Comparison of ENCODE assay signal across 27 cellular contexts in the genomic region with DNA sequence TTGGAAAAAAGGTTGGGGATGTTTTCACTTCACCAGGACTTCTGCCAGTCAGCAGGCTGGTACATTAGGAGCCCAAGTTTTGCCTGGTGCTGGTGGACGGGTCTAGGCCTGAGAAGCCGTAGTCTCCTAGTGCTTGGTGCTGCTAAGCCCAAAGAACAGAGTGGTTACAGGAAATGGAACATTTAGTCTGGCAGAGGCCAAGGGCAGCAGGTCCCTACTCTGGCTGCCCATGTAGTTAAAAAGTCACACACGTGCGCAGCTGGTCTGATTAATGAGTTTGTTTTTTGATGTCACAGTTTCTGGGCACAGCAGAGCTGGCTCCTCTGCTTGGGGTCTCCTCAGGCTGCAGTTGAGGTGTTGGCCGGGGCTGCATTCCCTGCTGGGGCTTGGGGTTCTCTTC. TPM values are rescaled to one million over a fixed set of nuclear protein-coding genes. Genes with fewer than 3 reads are reported as not detected.
DNase-seq lines count a peak whose midpoint lies in the region; ATAC-seq, FAIRE-seq and TF ChIP-seq lines count a peak whose summit lies in the region.
"Had no signal": no experiment of that assay in that cellular context is flagged by ENCODE, and none has a peak within 500 bp of the region (broad histone marks: within the 10 kb centered on the region; RNA-seq: fewer than 3 reads in every experiment).

No MANE protein-coding gene starts in this region.

- no peak overlapping the region for H2BK120ac ChIP-seq in trophoblast cell (ENCODE audit: insufficient read depth, low read length, poor library complexity)

- H3K27me3 ChIP-seq in K562 (ENCODE audit: control insufficient read depth in 2 of 2, insufficient read depth in 2 of 2, low read length in 2 of 2) (no peaks in the 10 kb centered on the region; a peak in 1 of 5 replicates), trophoblast cell (ENCODE audit: insufficient read depth, low read length) (no peaks in the 10 kb centered on the region), gastrocnemius medialis (no peaks in the 10 kb centered on the region)
- H3K27me3 ChIP-seq: hepatocyte, sigmoid colon had no signal

- H3K9ac ChIP-seq in K562 (ENCODE audit: insufficient read depth in 1 of 2, low read depth in 2 of 2, low read length in 2 of 2): peak overlapping the region in 1 of 2 experiments; percentile 5; a peak in 2 of 4 replicates
- no peak overlapping the region for H3K9ac ChIP-seq in trophoblast cell (ENCODE audit: low read length)
- H3K9ac ChIP-seq: parathyroid adenoma had no signal

- H3K9me3 ChIP-seq in KOPT-K1 (ENCODE audit: insufficient read depth, low read length, poor library complexity, severe bottlenecking) (no peaks in the 10 kb centered on the region), K562 (replicated peaks; ENCODE audit: control insufficient read depth, insufficient read depth, low read depth, low read length) (no peaks in the 10 kb centered on the region), trophoblast cell (ENCODE audit: insufficient read depth, low read depth, low read length) (peaks cover 2% of the 10 kb centered on the region), gastrocnemius medialis (no peaks in the 10 kb centered on the region)
- H3K9me3 ChIP-seq: sigmoid colon had no signal

- no peak overlapping the region for H3K4me3 ChIP-seq in K562
- no peak overlapping the region for H3K4me3 ChIP-seq in trophoblast cell (ENCODE audit: low read depth, low read length)
- no peak overlapping the region for H3K4me3 ChIP-seq in gastrocnemius medialis
- H3K4me3 ChIP-seq: GM12878, hepatocyte, sigmoid colon had no signal

- no peaks in the 10 kb centered on the region for H3K79me1 ChIP-seq in trophoblast cell (ENCODE audit: low read length)

- H3K4ac ChIP-seq in trophoblast cell (ENCODE audit: low read depth, low read length): peak overlapping the region; percentile 64

- H4K8ac ChIP-seq in trophoblast cell (ENCODE audit: low read depth, low read length): no peak overlapping the region

- peaks cover 41% of the 10 kb centered on the region for H3K9me1 ChIP-seq in K562 (ENCODE audit: control insufficient read depth, insufficient read depth, low read length)

- CTCF ChIA-PET in K562 (lab: Yijun Ruan, JAX; ENCODE audit: low intra/inter-chr PET ratio): no interaction called here

- H3K4me1 ChIP-seq in K562 (replicated peaks in 1 of 2; ENCODE audit: control insufficient read depth in 2 of 2, insufficient read depth in 2 of 2, low read length in 2 of 2) (peaks cover 12 to 21% of the 10 kb centered on the region in 2 experiments), trophoblast cell (ENCODE audit: control insufficient read depth in 1 of 2, insufficient read depth in 2 of 2, low read length in 2 of 2) (peaks cover 7 to 8% of the 10 kb centered on the region in 2 experiments), gastrocnemius medialis (peaks cover 25 to 27% of the 10 kb centered on the region in 2 donors)

- no peak overlapping the region for H2BK12ac ChIP-seq in trophoblast cell (ENCODE audit: low read length)

- H3K36me3 ChIP-seq in KOPT-K1 (ENCODE audit: insufficient read depth, low read length) (peaks cover 53% of the 10 kb centered on the region), K562 (ENCODE audit: control insufficient read depth, insufficient read depth, low read length) (peaks cover 68% of the 10 kb centered on the region), trophoblast cell (ENCODE audit: control insufficient read depth in 1 of 2, insufficient read depth in 2 of 2, low read length in 2 of 2) (peaks cover 11 to 21% of the 10 kb centered on the region in 2 experiments), gastrocnemius medialis (no peaks in the 10 kb centered on the region)
- H3K36me3 ChIP-seq: sigmoid colon had no signal

- TF ChIP-seq POLR2A in K562 (conservative IDR thresholded peaks at IDR 0.05): no peak
- no peak for TF ChIP-seq POLR2A in gastrocnemius medialis (IDR thresholded peaks at IDR 0.05)

- intact Hi-C loops in K562 (cut with micrococcal nuclease): no loop called here
- intact Hi-C loops in gastrocnemius medialis (cut with DNase I; ENCODE audit: low total_unique reads): no loop called here

- WGBS in K562 (ENCODE audit: insufficient coverage, low coverage, missing lambda C conversion rate): 83% methylated on average over 5 of the region's 5 CpGs
- WGBS in trophoblast cell (ENCODE audit: extremely low coverage, insufficient coverage, insufficient read length): no CpG with 5 or more reads among the region's 5 CpGs

- H3K27ac ChIP-seq in KOPT-K1 (ENCODE audit: low read depth, low read length, poor library complexity, severe bottlenecking) (peak overlapping the region; percentile 16), K562 (ENCODE audit: extremely low read depth, low read depth, low read length) (no peak overlapping the region), trophoblast cell (ENCODE audit: low read depth, low read length) (no peak overlapping the region), gastrocnemius medialis (no peak overlapping the region)
- H3K27ac ChIP-seq: 22Rv1, hepatocyte, parathyroid adenoma had no signal

- H3K4me2 ChIP-seq in K562 (ENCODE audit: insufficient read depth, low read length) (no peak overlapping the region), trophoblast cell (ENCODE audit: low read length) (no peak overlapping the region)
- H3K4me2 ChIP-seq: hepatocyte had no signal

- no peak overlapping the region for H4K91ac ChIP-seq in trophoblast cell (ENCODE audit: low read depth, low read length)

- ATAC-seq in K562 (0 out of 3 replicates have a peak, but pooled peaks have one; percentile 1), HG03469 (IDR thresholded peaks at IDR 0.05; ENCODE audit: unreplicated experiment) (no peak), gastrocnemius medialis (no peak)
- ATAC-seq: GM12878; Right ventricle myocardium inferior; stimulated activated naive CD8-positive, alpha-beta T cell treated with anti-CD3 and anti-CD28 coated beads, Interleukin-15, Interleukin-2, amounts not matched to agents 100 U/mL and 50 U/mL, for 24 hours had no signal

- H2AFZ ChIP-seq in K562 (ENCODE audit: low read depth, low read length): no peak overlapping the region
- no peak overlapping the region for H2AFZ ChIP-seq in trophoblast cell (ENCODE audit: insufficient read depth, low read length, poor library complexity)
- H2AFZ ChIP-seq: hepatocyte, parathyroid adenoma had no signal

- POLR2A ChIA-PET in K562 (lab: Yijun Ruan, JAX): interaction anchor here (0.6 to 86.5 kb wide), 8 partner anchors 0 to 1533 kb away, joined by 3 to 3476 read pairs (median 4); partner anchors contain the start of genes BCR and RAB36

- H4K12ac ChIP-seq in trophoblast cell (ENCODE audit: low read depth, low read length): no peak overlapping the region

- no peak for FAIRE-seq in K562 (lab: Jason Lieb, UNC)
- FAIRE-seq: GM12878 had no signal

- H2AK5ac ChIP-seq in trophoblast cell (ENCODE audit: low read length): no peak overlapping the region

- TF ChIP-seq RAD21 in K562 (CRISPR knock-in tag; conservative IDR thresholded peaks at IDR 0.05 in 1 of 2, IDR thresholded peaks at IDR 0.05 in 1 of 2): no peak

- H3K23ac ChIP-seq in trophoblast cell (ENCODE audit: low read length): no peak overlapping the region

- H3K18ac ChIP-seq in trophoblast cell (ENCODE audit: low read length): no peak overlapping the region

- H3K79me2 ChIP-seq in K562 (ENCODE audit: control insufficient read depth, insufficient read depth, low read length): peaks cover 86% of the 10 kb centered on the region
- peaks cover 12% of the 10 kb centered on the region for H3K79me2 ChIP-seq in trophoblast cell (ENCODE audit: control insufficient read depth, insufficient read depth, low read length, poor library complexity)

- BruUV-seq in K562 (replicated peaks; lab: Mats Ljungman, UMichigan): no TSS peak

- TF ChIP-seq CTCF in K562 (IDR thresholded peaks at IDR 0.05 in 2 of 3, conservative IDR thresholded peaks at IDR 0.05 in 1 of 3; ENCODE audit: insufficient read depth in 2 of 3, low read depth in 1 of 3, low read length in 3 of 3) (no peak), gastrocnemius medialis (IDR thresholded peaks at IDR 0.05 in 4 of 5, conservative IDR thresholded peaks at IDR 0.05 in 1 of 5) (no peak)

- H2BK5ac ChIP-seq in trophoblast cell (ENCODE audit: low read depth, low read length, poor library complexity): no peak overlapping the region

- in situ Hi-C loops in K562 (cut with MboI) (no loop called here), gastrocnemius medialis (cut with MboI; ENCODE audit: low sequenced_read_pairs in 4 of 4) (no loop called here)

- no peak for TF ChIP-seq EP300 in K562 (IDR thresholded peaks at IDR 0.05; ENCODE audit: low read length)

- peaks cover 56% of the 10 kb centered on the region for H4K20me1 ChIP-seq in K562 (replicated peaks; ENCODE audit: control insufficient read depth, insufficient read depth, low read length)

- peak in 2 of 3 experiments; percentile 15 to 59 for DNase-seq in NCI-H1417 (lab: John Stamatoyannopoulos, UW)
- DNase-seq in NCI-H1417 treated with DMSO at 0.1 percent for 48 hours (lab: John Stamatoyannopoulos, UW): no peak
- DNase-seq in K562 (ENCODE audit: extremely low read depth in 1 of 4, low spot score in 3 of 4): no peak
- no peak for DNase-seq in trophoblast cell
- DNase-seq in T-helper 2 cell: no peak
- DNase-seq in gastrocnemius medialis: no peak
- DNase-seq: activated CD4-positive, alpha-beta memory T cell treated with anti-CD3 and anti-CD28 coated beads, Interleukin-2, amount 10 ng/mL, durations not matched to agents 7 days and 5 days; activated naive CD4-positive, alpha-beta T cell treated with anti-CD3 and anti-CD28 coated beads, Interleukin-2, amount 50 U/mL, for 16 hours; activated T-cell treated with anti-CD3 and anti-CD28 coated beads, Interleukin-2, amount 50 U/mL, for 1 hour; AML-193; islet precursor cell; KG1; NCI-H1048; NCI-H2029 treated with DMSO at 0.1 percent for 48 hours; NCI-H446; sigmoid colon; stimulated activated CD4-positive, alpha-beta T cell treated with anti-CD3 and anti-CD28 coated beads, Interleukin-1b, Interleukin-23, amount 100 ng/mL, for 48 hours; stimulated activated naive CD8-positive, alpha-beta T cell treated with anti-CD3 and anti-CD28 coated beads, Interleukin-15, Interleukin-2, amounts not matched to agents 100 U/mL and 50 U/mL, for 24 hours had no signal

- H3K14ac ChIP-seq in trophoblast cell (ENCODE audit: low read length): no peak overlapping the region

RNA-seq across cellular contexts. Expression of gene BCR, which starts 20.6 kb away (rescaled TPM):
- total RNA-seq in K562 (2011; cell fraction: chromatin; rRNA removed; ENCODE audit: low replicate concordance): 234 and 446 TPM in 2 replicates
- 279 and 314 TPM in 2 replicates for total RNA-seq in K562 (2011; cell fraction: nucleolus; rRNA removed)
- 196 and 222 TPM in 2 replicates for total RNA-seq in K562 (2011; cell fraction: nucleoplasm; rRNA removed)
- total RNA-seq in K562 (2014; rRNA removed) (81.7 and 100 TPM in 2 replicates), K562 (2014; rRNA removed; fragmentation: Illumina TruSeq; extraction: Trizol) (27.5 and 45.6 TPM in 2 replicates), K562 (2015; rRNA removed; fragmentation: Illumina TruSeq; extraction: Trizol) (65.7 and 68.4 TPM in 2 replicates), K562 (2021) (144 and 150 TPM in 2 replicates), gastrocnemius medialis (10 to 100 TPM; 10.3 to 13.0 (median 12.4) TPM)
- polyA plus RNA-seq in K562 (2011; rRNA removed) (20.9 and 36.8 TPM in 2 replicates), K562 (2014; fragmentation: Illumina TruSeq; extraction: Trizol) (45.8 and 60.4 TPM in 2 replicates), K562 (2014; fragmentation: Nextera tagmentation; extraction: Ambion mirVana) (under 1 TPM; 0.41 to 0.70 TPM), K562 (2014; rRNA removed) (34.9 and 36.1 TPM in 2 replicates)
- 26.4 and 31.1 TPM in 2 replicates for polyA plus RNA-seq in K562 (2011; cell fraction: cytosol; rRNA removed)
- 57.9 and 76.9 TPM in 2 replicates for polyA plus RNA-seq in K562 (2011; cell fraction: nucleus; rRNA removed)
- polyA plus RNA-seq in K562 (2012): 73.9 and 75.3 TPM in 2 replicates
- 113 and 124 TPM in 2 replicates for polyA minus RNA-seq in K562 (2011; rRNA and poly(A)+ RNA removed)
- 132 and 181 TPM in 2 replicates for polyA minus RNA-seq in K562 (2011; cell fraction: cytosol; rRNA and poly(A)+ RNA removed)
- 138 and 300 TPM in 2 replicates for polyA minus RNA-seq in K562 (2011; cell fraction: nucleus; rRNA and poly(A)+ RNA removed)
- 49.8 and 53.0 TPM in 2 replicates for polyA plus RNA-seq in trophoblast cell (2013)

RNA-seq across cellular contexts. Expression of gene RAB36, which starts 55.6 kb away (rescaled TPM):
- not detected in 2 replicates for total RNA-seq in K562 (2011; cell fraction: chromatin; rRNA removed; ENCODE audit: low replicate concordance)
- total RNA-seq in K562 (2011; cell fraction: nucleolus; rRNA removed): not detected in 2 replicates
- not detected in 2 replicates for total RNA-seq in K562 (2011; cell fraction: nucleoplasm; rRNA removed)
- total RNA-seq in K562 (2014; rRNA removed) (0.04 and 0.50 TPM in 2 replicates), K562 (2014; rRNA removed; fragmentation: Illumina TruSeq; extraction: Trizol) (not detected in 2 replicates), K562 (2015; rRNA removed; fragmentation: Illumina TruSeq; extraction: Trizol) (not detected in 2 replicates), K562 (2021) (0.09 TPM in 1 of 2 replicates, not detected in the other), gastrocnemius medialis (under 1 TPM in 2 of 4 donors, not detected in 2; 0.35 to 0.55 TPM)
- polyA plus RNA-seq in K562 (2011; rRNA removed) (0.01 and 0.04 TPM in 2 replicates), K562 (2014; fragmentation: Illumina TruSeq; extraction: Trizol) (not detected in 2 replicates), K562 (2014; fragmentation: Nextera tagmentation; extraction: Ambion mirVana) (under 1 TPM; 0.04 to 0.08 TPM), K562 (2014; rRNA removed) (0.08 TPM in 1 of 2 replicates, not detected in the other)
- 0.58 TPM in 1 of 2 replicates, not detected in the other for polyA plus RNA-seq in K562 (2011; cell fraction: cytosol; rRNA removed)
- 0.06 TPM in 1 of 2 replicates, not detected in the other for polyA plus RNA-seq in K562 (2011; cell fraction: nucleus; rRNA removed)
- polyA plus RNA-seq in K562 (2012): 0.08 and 0.18 TPM in 2 replicates
- 0.42 TPM in 1 of 2 replicates, not detected in the other for polyA minus RNA-seq in K562 (2011; rRNA and poly(A)+ RNA removed)
- polyA minus RNA-seq in K562 (2011; cell fraction: cytosol; rRNA and poly(A)+ RNA removed): not detected in 2 replicates
- 0.11 and 0.40 TPM in 2 replicates for polyA minus RNA-seq in K562 (2011; cell fraction: nucleus; rRNA and poly(A)+ RNA removed)
- 0.92 and 1.1 TPM in 2 replicates for polyA plus RNA-seq in trophoblast cell (2013)

RNA-seq across cellular contexts. Expression of gene RSPH14, which starts 59.1 kb away (rescaled TPM):
- not detected in 2 replicates for total RNA-seq in K562 (2011; cell fraction: chromatin; rRNA removed; ENCODE audit: low replicate concordance)
- not detected in 2 replicates for total RNA-seq in K562 (2011; cell fraction: nucleolus; rRNA removed)
- not detected in 2 replicates for total RNA-seq in K562 (2011; cell fraction: nucleoplasm; rRNA removed)
- not detected in 2 replicates for total RNA-seq in K562 (2014; rRNA removed)
- not detected in 2 replicates for total RNA-seq in K562 (2014; rRNA removed; fragmentation: Illumina TruSeq; extraction: Trizol)
- not detected in 2 replicates for total RNA-seq in K562 (2015; rRNA removed; fragmentation: Illumina TruSeq; extraction: Trizol)
- total RNA-seq in K562 (2021): not detected in 2 replicates
- polyA plus RNA-seq in K562 (2011; rRNA removed): 0.24 TPM in 1 of 2 replicates, not detected in the other
- polyA plus RNA-seq in K562 (2011; cell fraction: cytosol; rRNA removed): not detected in 2 replicates
- polyA plus RNA-seq in K562 (2011; cell fraction: nucleus; rRNA removed): 0.27 TPM in 1 of 2 replicates, not detected in the other
- not detected in 2 replicates for polyA plus RNA-seq in K562 (2012)
- not detected in 2 replicates for polyA plus RNA-seq in K562 (2014; fragmentation: Illumina TruSeq; extraction: Trizol)
- under 1 TPM in 1 of 2 experiments, not detected in 1; 0.35 TPM for polyA plus RNA-seq in K562 (2014; fragmentation: Nextera tagmentation; extraction: Ambion mirVana)
- not detected in 2 replicates for polyA plus RNA-seq in K562 (2014; rRNA removed)
- not detected in 2 replicates for polyA minus RNA-seq in K562 (2011; rRNA and poly(A)+ RNA removed)
- not detected in 2 replicates for polyA minus RNA-seq in K562 (2011; cell fraction: cytosol; rRNA and poly(A)+ RNA removed)
- not detected in 2 replicates for polyA minus RNA-seq in K562 (2011; cell fraction: nucleus; rRNA and poly(A)+ RNA removed)
- 0.07 and 0.16 TPM in 2 replicates for polyA plus RNA-seq in trophoblast cell (2013)
- not detected for total RNA-seq in gastrocnemius medialis
- total RNA-seq: activated CD4-positive, alpha-beta memory T cell treated with anti-CD3 and anti-CD28 coated beads, Interleukin-2, amount 10 ng/mL, durations not matched to agents 7 days and 5 days; hepatocyte; lung microvascular endothelial cell; myocyte; Right ventricle myocardium inferior had no signal

Comparison
In these comparisons a context has a peak if more than half of its experiments do, and no peak if none do; other contexts are left out.
1. DNase-seq: peak in NCI-H1417 (2 of 3); none in NCI-H1417 treated with DMSO at 0.1 percent for 48 hours (single experiment), K562 (0 of 4), trophoblast cell (0 of 2), T-helper 2 cell (0 of 5) and gastrocnemius medialis (0 of 2).